25 cellular contexts compared by ENCODE assay signal in genomic region chr4:42015438-42015837, GRCh38.
"Had no signal": no experiment of that assay in that cellular context is flagged by ENCODE, and none has a peak within 500 bp of the region (broad histone marks: within the 10 kb centered on the region; RNA-seq: fewer than 3 reads in every experiment).

No MANE protein-coding gene starts in this region.

- DNase-seq: activated CD4-positive, alpha-beta T cell treated with anti-CD3 and anti-CD28 coated beads for 48 hours; activated CD4-positive, alpha-beta T cell treated with anti-CD3 and anti-CD28 coated beads, Interleukin-2, amount 50 U/mL, for 4 hours; activated CD4-positive, CD25-positive, alpha-beta regulatory T cell treated with anti-CD3 and anti-CD28 coated beads, Interleukin-2, amount 50 U/mL, for 72 hours; activated gamma-delta T cell treated with Interleukin-2 at 50 U/mL for 16 hours; activated naive CD4-positive, alpha-beta T cell treated with anti-CD3 and anti-CD28 coated beads, Interleukin-2, amount 10 ng/mL, durations not matched to agents 7 days and 5 days; activated T-cell treated with anti-CD3 and anti-CD28 coated beads for 4 hours; activated T-cell treated with anti-CD3 and anti-CD28 coated beads, Interleukin-2, amount 50 U/mL, for 48 hours; amygdala; cerebellar nuclear complex; MG63; MV-4-11; NCI-H1105; NCI-H1436; NCI-H1694 treated with DMSO at 0.1 percent for 48 hours; NCI-H2029 treated with DMSO at 0.1 percent for 48 hours; NCI-H345; NCI-H510A; NCI-H526 treated with DMSO at 0.1 percent for 48 hours; PC-9; SHP77 treated with DMSO at 0.1 percent for 48 hours; T-helper 9 cell had no signal

- H3K27ac Mint-ChIP-seq: activated naive CD4-positive, alpha-beta T cell treated with anti-CD3 and anti-CD28 coated beads, Interleukin-2, amount 10 ng/mL, durations not matched to agents 7 days and 5 days; activated T-helper 2 cell treated with anti-CD3 and anti-CD28 coated beads, Interferon-gamma antibody, Interleukin-2, Interleukin-4, amounts not matched to agents 10 μg/mL and 5 μg/mL and 100 μg/mL, durations not matched to agents 14 hours and 24 hours and 36 hours; brain; T-helper 1 cell treated with Interleukin-12 subunit alpha and Interleukin-12 subunit beta and Interleukin-4 antibody, amounts not matched to agents 30 μg/mL and 1 μg/mL, for 36 hours; WTC11 had no signal

- H3K9me3 Mint-ChIP-seq: activated naive CD4-positive, alpha-beta T cell treated with anti-CD3 and anti-CD28 coated beads, Interleukin-2, amount 10 ng/mL, durations not matched to agents 7 days and 5 days; activated T-helper 2 cell treated with anti-CD3 and anti-CD28 coated beads, Interferon-gamma antibody, Interleukin-2, Interleukin-4, amounts not matched to agents 10 μg/mL and 5 μg/mL and 100 μg/mL, durations not matched to agents 14 hours and 24 hours and 36 hours; brain; T-helper 1 cell treated with Interleukin-12 subunit alpha and Interleukin-12 subunit beta and Interleukin-4 antibody, amounts not matched to agents 30 μg/mL and 1 μg/mL, for 36 hours; WTC11 had no signal

- H3K4me3 Mint-ChIP-seq: activated naive CD4-positive, alpha-beta T cell treated with anti-CD3 and anti-CD28 coated beads, Interleukin-2, amount 10 ng/mL, durations not matched to agents 7 days and 5 days; brain; T-helper 1 cell treated with Interleukin-12 subunit alpha and Interleukin-12 subunit beta and Interleukin-4 antibody, amounts not matched to agents 30 μg/mL and 1 μg/mL, for 36 hours; WTC11 had no signal

- H3K27me3 Mint-ChIP-seq: activated naive CD4-positive, alpha-beta T cell treated with anti-CD3 and anti-CD28 coated beads, Interleukin-2, amount 10 ng/mL, durations not matched to agents 7 days and 5 days; brain had no signal

- H3K9me3 ChIP-seq: MG63 had no signal

- ATAC-seq: WTC11 had no signal

- H3K4me3 ChIP-seq: MG63, PC-9 had no signal

- H3K36me3 ChIP-seq: MG63 had no signal

- H3K4me1 Mint-ChIP-seq: activated naive CD4-positive, alpha-beta T cell treated with anti-CD3 and anti-CD28 coated beads, Interleukin-2, amount 10 ng/mL, durations not matched to agents 7 days and 5 days; WTC11 had no signal

- H3K4me2 ChIP-seq: PC-9 had no signal

- H2AFZ ChIP-seq: PC-9 had no signal

- H3K27ac ChIP-seq: PC-9 had no signal

- H3K27me3 ChIP-seq: MG63 had no signal
